In the genomic region with DNA sequence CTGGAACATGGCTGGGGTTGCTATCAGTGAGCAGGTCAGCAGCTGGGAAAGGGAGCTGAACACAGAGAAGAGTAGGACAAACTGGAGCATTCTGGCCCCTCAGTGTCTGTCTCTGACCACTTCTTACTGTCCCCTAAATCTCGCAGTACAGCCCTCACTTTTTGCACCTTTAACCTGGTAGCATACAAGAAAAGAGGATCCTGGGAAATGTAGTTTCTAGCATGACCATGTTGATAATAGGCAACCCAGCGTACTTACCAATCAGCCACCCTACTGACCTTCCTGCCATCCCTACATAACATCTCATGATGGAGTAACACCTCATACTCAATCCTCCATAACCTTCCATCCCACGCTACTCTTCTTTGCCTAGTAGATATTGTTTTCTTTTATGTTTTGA, we compare ENCODE assay signal across 1 cellular context.
TF ChIP-seq lines count a peak whose summit lies in the region.

No MANE protein-coding gene starts in this region.

TF ChIP-seq in A549, 52 proteins besides CTCF, POLR2A, EP300 and RAD21 (continued from another document):
- TF ChIP-seq, protein P1, sequence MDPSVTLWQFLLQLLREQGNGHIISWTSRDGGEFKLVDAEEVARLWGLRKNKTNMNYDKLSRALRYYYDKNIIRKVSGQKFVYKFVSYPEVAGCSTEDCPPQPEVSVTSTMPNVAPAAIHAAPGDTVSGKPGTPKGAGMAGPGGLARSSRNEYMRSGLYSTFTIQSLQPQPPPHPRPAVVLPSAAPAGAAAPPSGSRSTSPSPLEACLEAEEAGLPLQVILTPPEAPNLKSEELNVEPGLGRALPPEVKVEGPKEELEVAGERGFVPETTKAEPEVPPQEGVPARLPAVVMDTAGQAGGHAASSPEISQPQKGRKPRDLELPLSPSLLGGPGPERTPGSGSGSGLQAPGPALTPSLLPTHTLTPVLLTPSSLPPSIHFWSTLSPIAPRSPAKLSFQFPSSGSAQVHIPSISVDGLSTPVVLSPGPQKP (IDR thresholded peaks at IDR 0.05; ENCODE audit: low read depth, low read length), result no peak
- no peak for TF ChIP-seq ZC3H11A (IDR thresholded peaks at IDR 0.05)
- no peak for TF ChIP-seq ZSCAN20 (CRISPR knock-in tag; IDR thresholded peaks at IDR 0.05)
- no peak for TF ChIP-seq POLR2AphosphoS2 (conservative IDR thresholded peaks at IDR 0.05; ENCODE audit: low read length)
- no peak for TF ChIP-seq RCOR1 (IDR thresholded peaks at IDR 0.05; ENCODE audit: low read depth, low read length)
- no peak for TF ChIP-seq EHMT2 (IDR thresholded peaks at IDR 0.05; ENCODE audit: low read depth)
